Comparison of ENCODE assay signal across 24 cellular contexts in the genomic region with DNA sequence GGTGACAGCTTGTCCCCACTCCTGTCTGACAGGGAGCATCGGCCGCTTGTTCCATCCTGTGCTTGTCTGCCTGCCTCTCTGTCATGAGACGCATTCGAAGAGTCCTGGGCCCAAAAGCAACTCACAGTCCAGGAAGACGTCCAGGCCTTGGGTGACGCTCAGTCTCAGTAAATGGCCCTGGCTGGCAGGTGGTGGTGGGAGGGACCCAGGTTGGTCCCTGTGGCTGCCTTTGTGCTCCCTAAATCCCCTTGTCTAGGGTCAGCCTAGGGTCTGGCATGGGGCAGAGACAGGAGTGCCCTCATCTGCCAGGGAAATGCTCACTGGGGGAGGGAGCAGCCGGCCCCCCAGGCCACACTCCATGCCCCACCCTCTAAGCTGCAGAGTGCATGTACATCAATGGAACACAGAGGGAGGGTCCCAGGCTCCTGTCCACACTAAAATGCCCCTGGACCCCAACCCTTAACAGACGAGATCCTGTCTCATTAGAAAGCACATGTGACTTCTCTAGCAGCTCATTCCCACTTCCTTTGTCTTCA.
DNase-seq lines count a peak whose midpoint lies in the region; ATAC-seq, FAIRE-seq and TF ChIP-seq lines count a peak whose summit lies in the region.
"Had no signal": no experiment of that assay in that cellular context is flagged by ENCODE, and none has a peak within 500 bp of the region (broad histone marks: within the 10 kb centered on the region; RNA-seq: fewer than 3 reads in every experiment).

No MANE protein-coding gene starts in this region.

- POLR2A ChIA-PET in CD8-positive, alpha-beta T cell (lab: Charles Lee), result no interaction called here
- POLR2A ChIA-PET in naive thymus-derived CD4-positive, alpha-beta T cell (lab: Charles Lee), result no interaction called here

- no peaks in the 10 kb centered on the region for H3K36me3 ChIP-seq in CD8-positive, alpha-beta T cell (ENCODE audit: insufficient read depth, low read length)
- no peaks in the 10 kb centered on the region for H3K36me3 ChIP-seq in naive thymus-derived CD4-positive, alpha-beta T cell (ENCODE audit: control insufficient read depth in 2 of 3, insufficient read depth in 3 of 3, low read length in 3 of 3)
- H3K36me3 ChIP-seq in kidney (ENCODE audit: control insufficient read depth in 1 of 2, insufficient read depth in 2 of 2, low read length in 2 of 2), result no peaks in the 10 kb centered on the region

- H3K9me3 ChIP-seq in CD8-positive, alpha-beta T cell (ENCODE audit: low read length), result no peaks in the 10 kb centered on the region
- H3K9me3 ChIP-seq in naive thymus-derived CD4-positive, alpha-beta T cell (ENCODE audit: control insufficient read depth in 2 of 3, low read length in 3 of 3), result no peaks in the 10 kb centered on the region
- no peaks in the 10 kb centered on the region for H3K9me3 ChIP-seq in kidney (ENCODE audit: control insufficient read depth in 1 of 2, low read length in 2 of 2)

- intact Hi-C loops in CD8-positive, alpha-beta T cell (cut with DNase I, micrococcal nuclease), result no loop called here
- intact Hi-C loops in naive thymus-derived CD4-positive, alpha-beta T cell (cut with micrococcal nuclease), result no loop called here
- intact Hi-C loops in kidney (cut with DNase I), result no loop called here
- intact Hi-C loops in left colon (cut with DNase I, micrococcal nuclease), result no loop called here

- TF ChIP-seq CTCF in CD8-positive, alpha-beta T cell (IDR thresholded peaks at IDR 0.05), result no peak
- TF ChIP-seq CTCF in kidney (IDR thresholded peaks at IDR 0.05; ENCODE audit: borderline replicate concordance, extremely low read depth, insufficient read depth), result no peak

- peaks cover 6% of the 10 kb centered on the region for H3K4me1 ChIP-seq in CD8-positive, alpha-beta T cell (ENCODE audit: insufficient read depth, low read length)
- H3K4me1 ChIP-seq in naive thymus-derived CD4-positive, alpha-beta T cell (ENCODE audit: control insufficient read depth in 2 of 2, insufficient read depth in 2 of 2, low read length in 2 of 2), result peaks cover 0 to 4% of the 10 kb centered on the region in 2 donors
- peaks cover 7 to 9% of the 10 kb centered on the region in 2 donors for H3K4me1 ChIP-seq in kidney (ENCODE audit: control insufficient read depth in 1 of 2, insufficient read depth in 1 of 2, low read depth in 1 of 2, low read length in 2 of 2)

- peaks cover 31% of the 10 kb centered on the region for H3K4me1 Mint-ChIP-seq in CD8-positive, alpha-beta T cell (ENCODE audit: low read depth)
- peaks cover 0 to 38% (median 22%) of the 10 kb centered on the region in 7 donors for H3K4me1 Mint-ChIP-seq in naive thymus-derived CD4-positive, alpha-beta T cell

- peak overlapping the region; percentile 54 for H3K4me3 Mint-ChIP-seq in CD8-positive, alpha-beta T cell
- H3K4me3 Mint-ChIP-seq in naive thymus-derived CD4-positive, alpha-beta T cell, result peak overlapping the region in 7 of 10 donors; percentile 1 to 50 (median 37)
- H3K4me3 Mint-ChIP-seq: activated naive CD8-positive, alpha-beta T cell treated with anti-CD3 and anti-CD28 coated beads, Interleukin-2, amount 10 ng/mL, durations not matched to agents 7 days and 5 days; activated T-helper 1 cell treated with anti-CD3 and anti-CD28 coated beads, Interleukin-12 subunit alpha, Interleukin-12 subunit beta, Interleukin-2, Interleukin-4 antibody, amounts not matched to agents 30 ng/mL and 10 ng/mL and 1 ng/mL, durations not matched to agents 14 hours and 24 hours and 36 hours; mesothelial cell of epicardium; natural killer cell treated with Interleukin-12 subunit alpha and Interleukin-12 subunit beta and Interleukin-15 and Interleukin-18, amount 100 ng/mL, for 72 hours; T-helper 1 cell treated with Interleukin-12 subunit alpha and Interleukin-12 subunit beta and Interleukin-4 antibody, amounts not matched to agents 30 μg/mL and 1 μg/mL, for 36 hours had no signal

- H3K27me3 Mint-ChIP-seq in CD8-positive, alpha-beta T cell (ENCODE audit: low read depth), result peaks cover 10% of the 10 kb centered on the region
- H3K27me3 Mint-ChIP-seq in naive thymus-derived CD4-positive, alpha-beta T cell, result peaks cover 4 to 24% (median 10%) of the 10 kb centered on the region in 5 donors

- H3K9ac ChIP-seq in kidney (ENCODE audit: low read length in 2 of 2), result no peak overlapping the region

- H3K9me3 Mint-ChIP-seq in CD8-positive, alpha-beta T cell, result no peaks in the 10 kb centered on the region
- H3K9me3 Mint-ChIP-seq in naive thymus-derived CD4-positive, alpha-beta T cell, result peaks cover 0 to 9% (median 0%) of the 10 kb centered on the region in 11 donors
- H3K9me3 Mint-ChIP-seq: activated naive CD8-positive, alpha-beta T cell treated with anti-CD3 and anti-CD28 coated beads, Interleukin-2, amount 10 ng/mL, durations not matched to agents 7 days and 5 days; activated T-helper 1 cell treated with anti-CD3 and anti-CD28 coated beads, Interleukin-12 subunit alpha, Interleukin-12 subunit beta, Interleukin-2, Interleukin-4 antibody, amounts not matched to agents 30 ng/mL and 10 ng/mL and 1 ng/mL, durations not matched to agents 14 hours and 24 hours and 36 hours; natural killer cell treated with Interleukin-12 subunit alpha and Interleukin-12 subunit beta and Interleukin-15 and Interleukin-18, amount 100 ng/mL, for 72 hours; T-helper 1 cell treated with Interleukin-12 subunit alpha and Interleukin-12 subunit beta and Interleukin-4 antibody, amounts not matched to agents 30 μg/mL and 1 μg/mL, for 36 hours had no signal

- H3K36me3 Mint-ChIP-seq in CD8-positive, alpha-beta T cell, result no peaks in the 10 kb centered on the region
- no peaks in the 10 kb centered on the region for H3K36me3 Mint-ChIP-seq in naive thymus-derived CD4-positive, alpha-beta T cell
- H3K36me3 Mint-ChIP-seq: activated naive CD8-positive, alpha-beta T cell treated with anti-CD3 and anti-CD28 coated beads, Interleukin-2, amount 10 ng/mL, durations not matched to agents 7 days and 5 days; mesothelial cell of epicardium; natural killer cell treated with Interleukin-12 subunit alpha and Interleukin-12 subunit beta and Interleukin-15 and Interleukin-18, amount 100 ng/mL, for 72 hours had no signal

- no peaks in the 10 kb centered on the region for H3K27me3 ChIP-seq in CD8-positive, alpha-beta T cell (ENCODE audit: insufficient read depth, low read length)
- no peaks in the 10 kb centered on the region for H3K27me3 ChIP-seq in naive thymus-derived CD4-positive, alpha-beta T cell (ENCODE audit: control insufficient read depth in 2 of 2, insufficient read depth in 2 of 2, low read length in 2 of 2)
- H3K27me3 ChIP-seq: dorsolateral prefrontal cortex had no signal

- H3K27ac ChIP-seq in CD8-positive, alpha-beta T cell (ENCODE audit: low read depth, low read length), result no peak overlapping the region
- no peak overlapping the region for H3K27ac ChIP-seq in naive thymus-derived CD4-positive, alpha-beta T cell (ENCODE audit: low read depth, low read length)
- no peak overlapping the region for H3K27ac ChIP-seq in kidney (ENCODE audit: low read depth in 2 of 2, low read length in 2 of 2)
- H3K27ac ChIP-seq: C4-2B, dorsolateral prefrontal cortex, epithelial cell of prostate had no signal

- CTCF ChIA-PET in CD8-positive, alpha-beta T cell (lab: Charles Lee), result interaction anchor here (1.6 kb wide), 1 partner anchor 42 kb away, joined by 3 read pairs; no protein-coding TSS in a partner anchor
- CTCF ChIA-PET in naive thymus-derived CD4-positive, alpha-beta T cell (lab: Charles Lee), result no interaction called here

- FAIRE-seq in kidney (lab: Jason Lieb, UNC), result no peak
- FAIRE-seq: D721Med, GM19239 had no signal

- no peak for ATAC-seq in CD8-positive, alpha-beta T cell
- ATAC-seq in naive thymus-derived CD4-positive, alpha-beta T cell, result no peak
- peak; percentile 19 for ATAC-seq in stimulated activated naive CD8-positive, alpha-beta T cell treated with anti-CD3 and anti-CD28 coated beads, Interleukin-15, Interleukin-2, amounts not matched to agents 100 U/mL and 50 U/mL, for 24 hours
- no peak for ATAC-seq in HG02678 (IDR thresholded peaks at IDR 0.05; ENCODE audit: unreplicated experiment)
- ATAC-seq in left colon, result no peak
- ATAC-seq: HCT116; natural killer cell treated with Interleukin-12 subunit alpha and Interleukin-12 subunit beta and Interleukin-15 and Interleukin-18, amount 100 ng/mL, for 72 hours had no signal

- peak in 1 of 7 experiments; percentile 1 for DNase-seq in CD8-positive, alpha-beta T cell
- DNase-seq in activated CD8-positive, alpha-beta memory T cell treated with anti-CD3 and anti-CD28 coated beads, Interleukin-2, amount 50 U/mL, for 48 hours, result peak; percentile 29
- peak in 1 of 9 donors; percentile 10 for DNase-seq in naive thymus-derived CD4-positive, alpha-beta T cell
- no peak for DNase-seq in stimulated activated naive CD8-positive, alpha-beta T cell treated with anti-CD3 and anti-CD28 coated beads, Interleukin-15, Interleukin-2, amounts not matched to agents 100 U/mL and 50 U/mL, for 24 hours
- no peak for DNase-seq in kidney
- no peak for DNase-seq in erythroblast (lab: John Stamatoyannopoulos, UW)
- DNase-seq in left colon, result no peak
- DNase-seq: activated CD4-positive, CD25-positive, alpha-beta regulatory T cell treated with anti-CD3 and anti-CD28 coated beads, Interleukin-2, amount 50 U/mL, for 72 hours; activated naive CD8-positive, alpha-beta T cell treated with anti-CD3 and anti-CD28 coated beads, Interleukin-2, amount 10 ng/mL, durations not matched to agents 7 days and 5 days; central memory CD4-positive, alpha-beta T cell; NCI-H1092; NCI-H187; NCI-H526 treated with DMSO at 0.1 percent for 48 hours had no signal

- TF ChIP-seq POLR2A in erythroblast (IDR thresholded peaks at IDR 0.05; ENCODE audit: low read length), result no peak

- no peak overlapping the region for H3K4me3 ChIP-seq in CD8-positive, alpha-beta T cell (ENCODE audit: low read depth, low read length)
- no peak overlapping the region for H3K4me3 ChIP-seq in naive thymus-derived CD4-positive, alpha-beta T cell (ENCODE audit: low read length)
- H3K4me3 ChIP-seq in kidney (ENCODE audit: low read length in 2 of 2), result no peak overlapping the region
- H3K4me3 ChIP-seq: dorsolateral prefrontal cortex had no signal

- H3K27ac Mint-ChIP-seq in CD8-positive, alpha-beta T cell, result no peak overlapping the region
- peak overlapping the region in 1 of 9 donors; percentile 29 for H3K27ac Mint-ChIP-seq in naive thymus-derived CD4-positive, alpha-beta T cell
- H3K27ac Mint-ChIP-seq: activated naive CD8-positive, alpha-beta T cell treated with anti-CD3 and anti-CD28 coated beads, Interleukin-2, amount 10 ng/mL, durations not matched to agents 7 days and 5 days; activated T-helper 1 cell treated with anti-CD3 and anti-CD28 coated beads, Interleukin-12 subunit alpha, Interleukin-12 subunit beta, Interleukin-2, Interleukin-4 antibody, amounts not matched to agents 30 ng/mL and 10 ng/mL and 1 ng/mL, durations not matched to agents 14 hours and 24 hours and 36 hours; natural killer cell treated with Interleukin-12 subunit alpha and Interleukin-12 subunit beta and Interleukin-15 and Interleukin-18, amount 100 ng/mL, for 72 hours; T-helper 1 cell treated with Interleukin-12 subunit alpha and Interleukin-12 subunit beta and Interleukin-4 antibody, amounts not matched to agents 30 μg/mL and 1 μg/mL, for 36 hours had no signal
